Comparison of ENCODE assay signal across 15 cellular contexts in the genomic region with DNA sequence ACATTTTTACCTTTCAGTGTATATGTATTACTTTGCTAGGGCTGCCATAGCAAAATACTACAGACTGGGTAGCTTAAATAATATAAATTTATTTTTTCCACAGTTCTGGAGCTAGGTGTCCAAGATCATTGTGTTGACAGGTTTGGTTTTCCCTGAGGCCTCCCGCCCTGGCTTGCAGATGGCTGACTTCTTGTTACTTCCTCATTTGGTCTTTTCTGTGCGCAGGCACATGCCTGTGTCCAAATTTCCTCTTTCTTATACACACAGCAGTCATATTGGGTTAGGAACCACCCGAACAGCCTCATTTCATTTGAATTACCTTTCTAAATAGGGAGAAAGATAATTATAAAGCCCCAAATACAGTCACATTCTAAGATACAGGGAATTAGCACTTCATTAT.
DNase-seq lines count a peak whose midpoint lies in the region; ATAC-seq lines count a peak whose summit lies in the region.
"Had no signal": no experiment of that assay in that cellular context is flagged by ENCODE, and none has a peak within 500 bp of the region (broad histone marks: within the 10 kb centered on the region; RNA-seq: fewer than 3 reads in every experiment).

No MANE protein-coding gene starts in this region.

- peak; percentile 94 for DNase-seq in SKM-1 treated with dmso at 0.1 percent for 144 hours (lab: John Stamatoyannopoulos, UW; ENCODE audit: unreplicated experiment)
- DNase-seq in midbrain (lab: John Stamatoyannopoulos, UW) = peak; percentile 5
- DNase-seq in activated effector memory CD4-positive, alpha-beta T cell treated with Interleukin-2 at 50 U/mL for 16 hours = no peak
- DNase-seq in NCI-H187 treated with DMSO at 0.1 percent for 48 hours (lab: John Stamatoyannopoulos, UW) = no peak
- DNase-seq: activated T-cell treated with anti-CD3 and anti-CD28 coated beads, Interleukin-2, amount 50 U/mL, for 24 hours; effector memory CD8-positive, alpha-beta T cell; H7; NCI-H2171; stimulated activated CD4-positive, alpha-beta T cell treated with anti-CD3 and anti-CD28 coated beads, Interleukin-1b, Interleukin-23, amount 100 ng/mL, for 48 hours; stimulated activated naive CD8-positive, alpha-beta T cell treated with anti-CD3 and anti-CD28 coated beads, Interleukin-15, Interleukin-2, amounts not matched to agents 100 U/mL and 50 U/mL, for 24 hours; WERI-Rb-1 had no signal

- ATAC-seq in GM18498 (IDR thresholded peaks at IDR 0.05; ENCODE audit: unreplicated experiment) = peak; percentile 77
- peak; percentile 66 for ATAC-seq in HG03378 (IDR thresholded peaks at IDR 0.05; ENCODE audit: unreplicated experiment)
- no peak for ATAC-seq in GM18873 (IDR thresholded peaks at IDR 0.05; ENCODE audit: low FRiP score, unreplicated experiment)
- no peak for ATAC-seq in HG03196 (IDR thresholded peaks at IDR 0.05; ENCODE audit: unreplicated experiment)
- ATAC-seq: effector memory CD8-positive, alpha-beta T cell; stimulated activated naive CD8-positive, alpha-beta T cell treated with anti-CD3 and anti-CD28 coated beads, Interleukin-15, Interleukin-2, amounts not matched to agents 100 U/mL and 50 U/mL, for 24 hours had no signal

Comparison
In these comparisons a context has a peak if more than half of its experiments do, and no peak if none do; other contexts are left out.
1. ATAC-seq: peak in GM18498 (single experiment) and HG03378 (single experiment); none in GM18873 (single experiment) and HG03196 (single experiment).
2. DNase-seq: peak in SKM-1 treated with dmso at 0.1 percent for 144 hours (single experiment) and midbrain (single experiment); none in activated effector memory CD4-positive, alpha-beta T cell treated with Interleukin-2 at 50 U/mL for 16 hours (single experiment) and NCI-H187 treated with DMSO at 0.1 percent for 48 hours (single experiment).